Comparison of ENCODE assay signal across 8 cellular contexts in genomic region chr14:45249847-45250575, GRCh38. TPM values are rescaled to one million over a fixed set of nuclear protein-coding genes. Genes with fewer than 3 reads are reported as not detected.
DNase-seq lines count a peak whose midpoint lies in the region; ATAC-seq and TF ChIP-seq lines count a peak whose summit lies in the region.

No MANE protein-coding gene starts in this region.

- no peaks in the 10 kb centered on the region; a peak in 2 of 3 replicates for H3K36me3 ChIP-seq in HEK293 (ENCODE audit: control insufficient read depth in 2 of 2, insufficient read depth in 1 of 2, low read length in 2 of 2)

- no peaks in the 10 kb centered on the region for H3K9me3 ChIP-seq in HEK293 (ENCODE audit: control insufficient read depth, insufficient read depth, low read depth, low read length)

- CTCF ChIA-PET in GM10248 (lab: Yijun Ruan, JAX): interaction anchor here (1.4 to 1.8 kb wide), 2 partner anchors 21 to 92 kb away, joined by 4 read pairs; no protein-coding TSS in a partner anchor
- CTCF ChIA-PET in HEK293 (lab: Yijun Ruan, JAX): interaction anchor here (0.6 to 0.8 kb wide), 2 partner anchors 18 to 288 kb away, joined by 3 to 4 read pairs; partner anchors contain the start of gene KLHL28

- TF ChIP-seq CTCF in GM10248 (IDR thresholded peaks at IDR 0.05; ENCODE audit: control extremely low read depth, extremely low read depth, low read depth, missing control alignments) (no peak), HEK293 (tag by site-specific recombination; IDR thresholded peaks at IDR 0.05) (no peak), foreskin keratinocyte (conservative IDR thresholded peaks at IDR 0.05) (no peak)

- no peak overlapping the region for H3K4me3 ChIP-seq in HEK293 (ENCODE audit: low read depth, low read length)

- H3K4me1 ChIP-seq in HEK293 (ENCODE audit: control insufficient read depth, insufficient read depth, low read length) (peaks cover 16% of the 10 kb centered on the region; the same call in 1 of the 2 replicates), foreskin keratinocyte (peaks cover 18% of the 10 kb centered on the region)

- no peaks in the 10 kb centered on the region for H3K27me3 ChIP-seq in foreskin keratinocyte

- POLR2A ChIA-PET in GM10248 (lab: Yijun Ruan, JAX): no interaction called here
- POLR2A ChIA-PET in HEK293 (lab: Yijun Ruan, JAX): interaction anchor here (0.7 to 1.4 kb wide), 2 partner anchors 116 to 288 kb away, joined by 3 read pairs; partner anchors contain the start of genes FKBP3, KLHL28 and TOGARAM1

- H3K27ac ChIP-seq in HEK293 (ENCODE audit: extremely low read depth, low read depth, low read length) (no peak overlapping the region), foreskin keratinocyte (no peak overlapping the region)

- ATAC-seq in esophagus mucosa: peak; percentile 29
- ATAC-seq in sciatic nerve: peak; percentile 17
- ATAC-seq in foreskin keratinocyte: no peak

- intact Hi-C loops in sciatic nerve (cut with DNase I): no loop called here

- DNase-seq in GM10248 (ENCODE audit: extremely low spot score): peak; percentile 33
- DNase-seq in OCI-M2 (lab: John Stamatoyannopoulos, UW; ENCODE audit: unreplicated experiment): peak; percentile 69
- no peak for DNase-seq in sciatic nerve (ENCODE audit: low spot score)
- no peak for DNase-seq in foreskin keratinocyte
- DNase-seq in stimulated activated naive CD4-positive, alpha-beta T cell treated with Interleukin-2 at 50 U/mL for 16 hours (lab: John Stamatoyannopoulos, UW): no peak
- DNase-seq in retina: no peak

TF ChIP-seq in HEK293, 187 proteins besides CTCF, POLR2A, EP300 and RAD21:
- TF ChIP-seq ZNF394 (tag by site-specific recombination; IDR thresholded peaks at IDR 0.05; ENCODE audit: borderline replicate concordance): no peak
- TF ChIP-seq ZNF830 (tag by site-specific recombination; IDR thresholded peaks at IDR 0.05; ENCODE audit: low read depth): no peak
- TF ChIP-seq ZSCAN4 (tag by site-specific recombination; IDR thresholded peaks at IDR 0.05): no peak
- TF ChIP-seq PRDM1 (tag by site-specific recombination; IDR thresholded peaks at IDR 0.05): 0 out of 2 replicates have a peak, but pooled peaks have one; percentile 13
- TF ChIP-seq ZSCAN16 (tag by site-specific recombination; IDR thresholded peaks at IDR 0.05): no peak
- peak; percentile 46 for TF ChIP-seq PRDM6 (tag by site-specific recombination; IDR thresholded peaks at IDR 0.05)
- no peak for TF ChIP-seq ZNF280D (tag by site-specific recombination; IDR thresholded peaks at IDR 0.05)
- no peak for TF ChIP-seq OSR2 (tag by site-specific recombination; IDR thresholded peaks at IDR 0.05)
- TF ChIP-seq TRIM28 (IDR thresholded peaks at IDR 0.05; ENCODE audit: borderline replicate concordance, low read length): no peak

RNA-seq across cellular contexts. Expression of gene MIS18BP1, which starts 3.0 kb away (rescaled TPM):
- 18.6 TPM for total RNA-seq in esophagus mucosa
- total RNA-seq in sciatic nerve: 27.0 TPM
- total RNA-seq in foreskin keratinocyte: 29.8 and 34.8 TPM in 2 replicates
- 6.9 and 9.4 TPM in 2 replicates for polyA plus RNA-seq in foreskin keratinocyte

Comparison
In these comparisons a context has a peak if more than half of its experiments do, and no peak if none do; other contexts are left out.
1. DNase-seq: peak in GM10248 (single experiment) and OCI-M2 (single experiment); none in sciatic nerve (single experiment), foreskin keratinocyte (0 of 2), stimulated activated naive CD4-positive, alpha-beta T cell treated with Interleukin-2 at 50 U/mL for 16 hours (single experiment) and retina (single experiment).